Comparison of ENCODE assay signal across 25 cellular contexts in the genomic region with DNA sequence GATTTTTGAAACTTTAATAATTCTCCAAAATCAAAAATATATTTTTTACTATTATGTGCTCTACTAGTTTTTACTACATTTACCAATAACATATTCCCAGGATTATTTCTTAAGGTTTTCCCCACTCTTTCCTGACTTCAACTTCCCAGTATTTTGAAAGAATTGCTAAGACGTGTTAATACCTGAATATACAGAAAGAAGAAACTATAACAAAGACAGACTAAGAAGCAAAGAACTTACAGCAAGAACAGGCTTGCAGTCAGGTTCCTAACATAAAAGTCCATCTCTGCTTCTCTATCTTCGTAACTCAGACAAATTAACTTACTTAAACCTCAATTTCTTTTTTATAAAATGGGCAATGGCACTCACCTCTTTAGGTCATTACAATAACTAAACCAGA.
"Had no signal": no experiment of that assay in that cellular context is flagged by ENCODE, and none has a peak within 500 bp of the region (broad histone marks: within the 10 kb centered on the region; RNA-seq: fewer than 3 reads in every experiment).

No MANE protein-coding gene starts in this region.

- H3K4me1 Mint-ChIP-seq: activated B cell treated with CpG ODN at 0.5 μM for 24 hours; activated CD4-positive, alpha-beta T cell treated with anti-CD3 and anti-CD28 coated beads, Interleukin-2, amount 10 ng/mL, durations not matched to agents 7 days and 5 days; central memory CD8-positive, alpha-beta T cell had no signal

- H3K27me3 ChIP-seq: Peyer's patch had no signal

- H3K9me3 ChIP-seq: Peyer's patch had no signal

- H3K27ac ChIP-seq: Peyer's patch, SK-N-MC had no signal

- H3K27ac Mint-ChIP-seq: activated B cell treated with CpG ODN at 0.5 μM for 24 hours; activated CD4-positive, alpha-beta memory T cell treated with anti-CD3 and anti-CD28 coated beads for 36 hours; activated CD4-positive, alpha-beta T cell treated with anti-CD3 and anti-CD28 coated beads, Interleukin-2, amount 10 ng/mL, durations not matched to agents 7 days and 5 days; activated naive CD4-positive, alpha-beta T cell treated with anti-CD3 and anti-CD28 coated beads, Interleukin-2, amount 10 ng/mL, durations not matched to agents 7 days and 5 days; activated T-helper 2 cell treated with anti-CD3 and anti-CD28 coated beads, Interferon-gamma antibody, Interleukin-2, Interleukin-4, amounts not matched to agents 10 μg/mL and 5 μg/mL and 100 μg/mL, durations not matched to agents 14 hours and 24 hours and 36 hours; T-cell had no signal

- H3K4me3 ChIP-seq: K562, Peyer's patch, SK-N-MC had no signal

- H3K9me3 Mint-ChIP-seq: activated B cell treated with CpG ODN at 0.5 μM for 24 hours; activated CD4-positive, alpha-beta memory T cell treated with anti-CD3 and anti-CD28 coated beads for 36 hours; activated CD4-positive, alpha-beta T cell treated with anti-CD3 and anti-CD28 coated beads, Interleukin-2, amount 10 ng/mL, durations not matched to agents 7 days and 5 days; activated naive CD4-positive, alpha-beta T cell treated with anti-CD3 and anti-CD28 coated beads, Interleukin-2, amount 10 ng/mL, durations not matched to agents 7 days and 5 days; activated T-helper 2 cell treated with anti-CD3 and anti-CD28 coated beads, Interferon-gamma antibody, Interleukin-2, Interleukin-4, amounts not matched to agents 10 μg/mL and 5 μg/mL and 100 μg/mL, durations not matched to agents 14 hours and 24 hours and 36 hours; central memory CD8-positive, alpha-beta T cell; T-cell had no signal

- ATAC-seq: K562, T-cell had no signal

- DNase-seq: activated B cell treated with CpG ODN at 0.5 μM for 24 hours; activated CD4-positive, alpha-beta memory T cell treated with anti-CD3 and anti-CD28 coated beads for 36 hours; activated CD4-positive, alpha-beta T cell treated with anti-CD3 and anti-CD28 coated beads, Interleukin-2, amount 10 ng/mL, durations not matched to agents 7 days and 5 days; activated CD8-positive, alpha-beta memory T cell treated with anti-CD3 and anti-CD28 coated beads for 24 hours; activated gamma-delta T cell treated with Interleukin-2 at 50 U/mL for 16 hours; activated naive CD4-positive, alpha-beta T cell treated with anti-CD3 and anti-CD28 coated beads, Interleukin-2, amount 10 ng/mL, durations not matched to agents 7 days and 5 days; activated T-cell treated with anti-CD3 and anti-CD28 coated beads, Interleukin-2, amount 50 U/mL, for 48 hours; aorta; Karpas-422; MM.1S; NCI-H1105 treated with DMSO at 0.1 percent for 48 hours; NCI-H1436 treated with DMSO at 0.1 percent for 48 hours; NCI-H187; NCI-H2081; NCI-H446; NCI-H524; Peyer's patch; SIG-M5; T-cell; T-helper 2 cell; T1000 had no signal

- H3K27me3 Mint-ChIP-seq: activated B cell treated with CpG ODN at 0.5 μM for 24 hours; activated CD4-positive, alpha-beta memory T cell treated with anti-CD3 and anti-CD28 coated beads for 36 hours; activated CD4-positive, alpha-beta T cell treated with anti-CD3 and anti-CD28 coated beads, Interleukin-2, amount 10 ng/mL, durations not matched to agents 7 days and 5 days; activated naive CD4-positive, alpha-beta T cell treated with anti-CD3 and anti-CD28 coated beads, Interleukin-2, amount 10 ng/mL, durations not matched to agents 7 days and 5 days; central memory CD8-positive, alpha-beta T cell; T-cell had no signal

- H3K4me3 Mint-ChIP-seq: activated B cell treated with CpG ODN at 0.5 μM for 24 hours; activated CD4-positive, alpha-beta memory T cell treated with anti-CD3 and anti-CD28 coated beads for 36 hours; activated CD4-positive, alpha-beta T cell treated with anti-CD3 and anti-CD28 coated beads, Interleukin-2, amount 10 ng/mL, durations not matched to agents 7 days and 5 days; activated naive CD4-positive, alpha-beta T cell treated with anti-CD3 and anti-CD28 coated beads, Interleukin-2, amount 10 ng/mL, durations not matched to agents 7 days and 5 days; central memory CD8-positive, alpha-beta T cell; T-cell had no signal

- H3K4me1 ChIP-seq: Peyer's patch had no signal
